Comparison of ENCODE assay signal across 15 cellular contexts in the genomic region with DNA sequence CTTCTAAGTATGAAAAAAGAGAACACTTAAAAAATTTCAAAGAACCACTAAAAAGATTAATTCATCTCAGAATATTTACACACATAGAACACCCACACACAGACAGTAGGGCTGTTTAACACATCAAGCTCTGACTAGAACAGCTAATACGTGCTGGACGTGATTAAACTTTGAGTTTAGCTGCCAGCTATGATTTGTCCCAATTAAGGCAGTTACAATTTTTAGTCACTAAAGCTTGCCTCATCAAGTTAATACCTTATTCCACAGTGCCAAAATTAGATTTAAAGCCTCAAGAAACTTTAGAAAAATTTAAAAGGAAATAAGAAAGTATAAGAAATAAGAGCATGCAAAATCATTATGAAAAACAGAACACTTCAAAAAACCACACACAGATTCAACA. TPM values are rescaled to one million over a fixed set of nuclear protein-coding genes. Genes with fewer than 3 reads are reported as not detected.
DNase-seq lines count a peak whose midpoint lies in the region; ATAC-seq, FAIRE-seq and TF ChIP-seq lines count a peak whose summit lies in the region.
"Had no signal": no experiment of that assay in that cellular context is flagged by ENCODE, and none has a peak within 500 bp of the region (broad histone marks: within the 10 kb centered on the region; RNA-seq: fewer than 3 reads in every experiment).

No MANE protein-coding gene starts in this region.

- 69% methylated on average over 2 of the region's 2 CpGs for WGBS in hepatocyte (ENCODE audit: low lambda C conversion rate, missing lambda C conversion rate)

- H3K79me2 ChIP-seq in hepatocyte = peaks cover 42% of the 10 kb centered on the region

- H3K36me3 ChIP-seq in WERI-Rb-1 (peaks cover 16% of the 10 kb centered on the region), hepatocyte (replicated peaks; ENCODE audit: insufficient read depth, low read depth) (no peaks in the 10 kb centered on the region)
- H3K36me3 ChIP-seq: heart right ventricle had no signal

- H3K9me2 ChIP-seq in hepatocyte (replicated peaks; ENCODE audit: insufficient read depth) = no peaks in the 10 kb centered on the region

- no peak for ATAC-seq in stimulated activated naive CD8-positive, alpha-beta T cell treated with anti-CD3 and anti-CD28 coated beads, Interleukin-15, amount 100 ng/mL, for 72 hours
- ATAC-seq in stimulated activated naive CD8-positive, alpha-beta T cell treated with anti-CD3 and anti-CD28 coated beads, Interleukin-15, Interleukin-2, amounts not matched to agents 100 U/mL and 50 U/mL, for 24 hours = no peak
- ATAC-seq in HG02870 (IDR thresholded peaks at IDR 0.05; ENCODE audit: unreplicated experiment) (no peak), HG03432 (IDR thresholded peaks at IDR 0.05; ENCODE audit: unreplicated experiment) (no peak)
- ATAC-seq: Panc1 had no signal

- H3K9me3 Mint-ChIP-seq in stimulated activated naive CD8-positive, alpha-beta T cell treated with anti-CD3 and anti-CD28 coated beads, Interleukin-15, amount 100 ng/mL, for 72 hours = no peaks in the 10 kb centered on the region

- DNase-seq in stimulated activated naive CD8-positive, alpha-beta T cell treated with anti-CD3 and anti-CD28 coated beads, Interleukin-15, amount 100 ng/mL, for 72 hours = no peak
- no peak for DNase-seq in stimulated activated naive CD8-positive, alpha-beta T cell treated with anti-CD3 and anti-CD28 coated beads, Interleukin-15, Interleukin-2, amounts not matched to agents 100 U/mL and 50 U/mL, for 24 hours
- DNase-seq in WERI-Rb-1 (no peak), hepatocyte (ENCODE audit: low spot score) (no peak), NCI-H1694 (lab: John Stamatoyannopoulos, UW) (no peak), GM19239 (ENCODE audit: insufficient read length, low spot score) (no peak)
- DNase-seq: activated gamma-delta T cell, GF-D8, heart right ventricle, NCI-H187 treated with DMSO at 0.1 percent for 48 hours had no signal

- TF ChIP-seq CTCF in WERI-Rb-1 (IDR thresholded peaks at IDR 0.05; ENCODE audit: low read depth, low read length) = no peak
- no peak for TF ChIP-seq CTCF in hepatocyte (IDR thresholded peaks at IDR 0.05; ENCODE audit: poor library complexity)

- H3K27ac ChIP-seq in WERI-Rb-1 (peak overlapping the region; percentile 4; the same call in 1 of the 2 replicates), hepatocyte (no peak overlapping the region)
- H3K27ac ChIP-seq: BLaER1 had no signal

- FAIRE-seq in GM19239 (lab: Jason Lieb, UNC) = no peak

- no peaks in the 10 kb centered on the region for H3K27me3 Mint-ChIP-seq in stimulated activated naive CD8-positive, alpha-beta T cell treated with anti-CD3 and anti-CD28 coated beads, Interleukin-15, amount 100 ng/mL, for 72 hours

- H2AFZ ChIP-seq in hepatocyte = no peak overlapping the region

- H3K4me3 ChIP-seq in WERI-Rb-1 (ENCODE audit: low read depth, low read length) (no peak overlapping the region), hepatocyte (no peak overlapping the region)
- H3K4me3 ChIP-seq: BLaER1, skin epidermis had no signal

- no peaks in the 10 kb centered on the region for H4K20me1 ChIP-seq in hepatocyte (ENCODE audit: insufficient read depth, poor library complexity, severe bottlenecking)

- H3K4me1 Mint-ChIP-seq in stimulated activated naive CD8-positive, alpha-beta T cell treated with anti-CD3 and anti-CD28 coated beads, Interleukin-15, amount 100 ng/mL, for 72 hours = peaks cover 45% of the 10 kb centered on the region

- H3K4me1 ChIP-seq in hepatocyte (ENCODE audit: insufficient read depth) = peaks cover 12% of the 10 kb centered on the region

- H3K4me3 Mint-ChIP-seq in stimulated activated naive CD8-positive, alpha-beta T cell treated with anti-CD3 and anti-CD28 coated beads, Interleukin-15, amount 100 ng/mL, for 72 hours = no peak overlapping the region

- peak overlapping the region; percentile 16 for H3K4me2 ChIP-seq in hepatocyte

- H3K27ac Mint-ChIP-seq in stimulated activated naive CD8-positive, alpha-beta T cell treated with anti-CD3 and anti-CD28 coated beads, Interleukin-15, amount 100 ng/mL, for 72 hours = peak overlapping the region; percentile 98 to 100

- H3K27me3 ChIP-seq in WERI-Rb-1 (ENCODE audit: insufficient read depth, low read depth, severe bottlenecking) (no peaks in the 10 kb centered on the region), hepatocyte (no peaks in the 10 kb centered on the region)
- H3K27me3 ChIP-seq: BLaER1, heart right ventricle had no signal

- H3K9me3 ChIP-seq in WERI-Rb-1 (ENCODE audit: severe bottlenecking) (no peaks in the 10 kb centered on the region), hepatocyte (ENCODE audit: low read depth) (no peaks in the 10 kb centered on the region)
- H3K9me3 ChIP-seq: BLaER1, heart right ventricle had no signal

RNA-seq across cellular contexts. Expression of a gene that starts 18.9 kb away (rescaled TPM):
- 55.1 and 58.6 TPM in 2 replicates for total RNA-seq in hepatocyte
- 35.0 and 43.7 TPM in 2 replicates for polyA plus RNA-seq in hepatocyte
